In genomic region chr10:119199231-119199992, GRCh38 we compare ENCODE assay signal across 1 cellular context.
TF ChIP-seq lines count a peak whose summit lies in the region.

No MANE protein-coding gene starts in this region.

TF ChIP-seq in K562, 482 proteins besides CTCF, POLR2A, EP300 and RAD21 (continued from another document):
- TF ChIP-seq HDAC2 (IDR thresholded peaks at IDR 0.05) (no peak), HDAC6 (IDR thresholded peaks at IDR 0.05; ENCODE audit: low read depth, low read length) (no peak), PATZ1 (CRISPR knock-in tag; IDR thresholded peaks at IDR 0.05; ENCODE audit: borderline replicate concordance) (no peak), TFAP4 (CRISPR knock-in tag; IDR thresholded peaks at IDR 0.05; ENCODE audit: borderline replicate concordance) (peak; percentile 50; the same call in 1 of the 2 replicates), CBX2 (IDR thresholded peaks at IDR 0.05; ENCODE audit: insufficient read depth, low read length, poor library complexity, severe bottlenecking) (no peak), ZNF140 (CRISPR knock-in tag; IDR thresholded peaks at IDR 0.05) (no peak), ESRRA (IDR thresholded peaks at IDR 0.05; ENCODE audit: borderline replicate concordance, low read depth) (no peak), SMARCA5 (IDR thresholded peaks at IDR 0.05) (no peak), STAG1 (CRISPR knock-in tag; IDR thresholded peaks at IDR 0.05; ENCODE audit: borderline replicate concordance) (peak; percentile 82; the same call in 1 of the 2 replicates), ZNF584 (CRISPR knock-in tag; IDR thresholded peaks at IDR 0.05; ENCODE audit: low read depth) (no peak), SMC3 (conservative IDR thresholded peaks at IDR 0.05; ENCODE audit: insufficient read depth, low read depth, low read length) (peak; percentile 64), ZNF263 (CRISPR knock-in tag; IDR thresholded peaks at IDR 0.05; ENCODE audit: borderline replicate concordance) (peak; percentile 89), RB1 (IDR thresholded peaks at IDR 0.05; ENCODE audit: low read depth) (0 out of 2 replicates have a peak, but pooled peaks have one; percentile 9), MCM2 (IDR thresholded peaks at IDR 0.05; ENCODE audit: low read depth) (no peak)
